ENCODE assay signal across 1 cellular context in genomic region chr3:42502429-42503250, GRCh38.
TF ChIP-seq lines count a peak whose summit lies in the region.

A gene with protein sequence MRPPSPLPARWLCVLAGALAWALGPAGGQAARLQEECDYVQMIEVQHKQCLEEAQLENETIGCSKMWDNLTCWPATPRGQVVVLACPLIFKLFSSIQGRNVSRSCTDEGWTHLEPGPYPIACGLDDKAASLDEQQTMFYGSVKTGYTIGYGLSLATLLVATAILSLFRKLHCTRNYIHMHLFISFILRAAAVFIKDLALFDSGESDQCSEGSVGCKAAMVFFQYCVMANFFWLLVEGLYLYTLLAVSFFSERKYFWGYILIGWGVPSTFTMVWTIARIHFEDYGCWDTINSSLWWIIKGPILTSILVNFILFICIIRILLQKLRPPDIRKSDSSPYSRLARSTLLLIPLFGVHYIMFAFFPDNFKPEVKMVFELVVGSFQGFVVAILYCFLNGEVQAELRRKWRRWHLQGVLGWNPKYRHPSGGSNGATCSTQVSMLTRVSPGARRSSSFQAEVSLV (plus strand): TSS chr3:42502643. CDS start chr3:42502736, 93 bp downstream.

TF ChIP-seq in HepG2, 621 proteins besides CTCF, POLR2A, EP300 and RAD21 (continued from another document):
- no peak for TF ChIP-seq ZNF318 (CRISPR knock-in tag; IDR thresholded peaks at IDR 0.05)
- TF ChIP-seq, protein P1, sequence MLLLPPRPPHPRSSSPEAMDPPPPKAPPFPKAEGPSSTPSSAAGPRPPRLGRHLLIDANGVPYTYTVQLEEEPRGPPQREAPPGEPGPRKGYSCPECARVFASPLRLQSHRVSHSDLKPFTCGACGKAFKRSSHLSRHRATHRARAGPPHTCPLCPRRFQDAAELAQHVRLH (CRISPR knock-in tag; IDR thresholded peaks at IDR 0.05; ENCODE audit: borderline replicate concordance, low read depth) = no peak
- TF ChIP-seq RAD51 (IDR thresholded peaks at IDR 0.05; ENCODE audit: borderline replicate concordance) = no peak
- TF ChIP-seq ZBTB39 (CRISPR knock-in tag; IDR thresholded peaks at IDR 0.05) = no peak
- TF ChIP-seq NBN (conservative IDR thresholded peaks at IDR 0.05) = no peak
- TF ChIP-seq, protein P2, sequence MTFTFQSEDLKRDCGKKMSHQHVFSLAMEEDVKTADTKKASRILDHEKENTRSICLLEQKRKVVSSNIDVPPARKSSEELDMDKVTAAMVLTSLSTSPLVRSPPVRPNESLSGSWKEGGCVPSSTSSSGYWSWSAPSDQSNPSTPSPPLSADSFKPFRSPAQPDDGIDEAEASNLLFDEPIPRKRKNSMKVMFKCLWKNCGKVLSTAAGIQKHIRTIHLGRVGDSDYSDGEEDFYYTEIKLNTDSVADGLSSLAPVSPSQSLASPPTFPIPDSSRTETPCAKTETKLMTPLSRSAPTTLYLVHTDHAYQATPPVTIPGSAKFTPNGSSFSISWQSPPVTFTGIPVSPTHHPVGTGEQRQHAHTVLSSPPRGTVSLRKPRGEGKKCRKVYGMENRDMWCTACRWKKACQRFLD (CRISPR knock-in tag; IDR thresholded peaks at IDR 0.05; ENCODE audit: borderline replicate concordance) = no peak
- TF ChIP-seq TFDP1 (CRISPR knock-in tag; IDR thresholded peaks at IDR 0.05; ENCODE audit: borderline replicate concordance) = peak; percentile 19; the same call in 1 of the 2 replicates
- no peak for TF ChIP-seq ZNF224 (CRISPR knock-in tag; IDR thresholded peaks at IDR 0.05)
- TF ChIP-seq ZNF253 (CRISPR knock-in tag; IDR thresholded peaks at IDR 0.05; ENCODE audit: borderline replicate concordance) = no peak
- no peak for TF ChIP-seq RFX1 (IDR thresholded peaks at IDR 0.05)
- TF ChIP-seq, protein P3, sequence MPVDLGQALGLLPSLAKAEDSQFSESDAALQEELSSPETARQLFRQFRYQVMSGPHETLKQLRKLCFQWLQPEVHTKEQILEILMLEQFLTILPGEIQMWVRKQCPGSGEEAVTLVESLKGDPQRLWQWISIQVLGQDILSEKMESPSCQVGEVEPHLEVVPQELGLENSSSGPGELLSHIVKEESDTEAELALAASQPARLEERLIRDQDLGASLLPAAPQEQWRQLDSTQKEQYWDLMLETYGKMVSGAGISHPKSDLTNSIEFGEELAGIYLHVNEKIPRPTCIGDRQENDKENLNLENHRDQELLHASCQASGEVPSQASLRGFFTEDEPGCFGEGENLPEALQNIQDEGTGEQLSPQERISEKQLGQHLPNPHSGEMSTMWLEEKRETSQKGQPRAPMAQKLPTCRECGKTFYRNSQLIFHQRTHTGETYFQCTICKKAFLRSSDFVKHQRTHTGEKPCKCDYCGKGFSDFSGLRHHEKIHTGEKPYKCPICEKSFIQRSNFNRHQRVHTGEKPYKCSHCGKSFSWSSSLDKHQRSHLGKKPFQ (CRISPR knock-in tag; IDR thresholded peaks at IDR 0.05; ENCODE audit: insufficient replicate concordance) = no peak
- TF ChIP-seq, protein P4, sequence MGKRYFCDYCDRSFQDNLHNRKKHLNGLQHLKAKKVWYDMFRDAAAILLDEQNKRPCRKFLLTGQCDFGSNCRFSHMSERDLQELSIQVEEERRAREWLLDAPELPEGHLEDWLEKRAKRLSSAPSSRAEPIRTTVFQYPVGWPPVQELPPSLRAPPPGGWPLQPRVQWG (CRISPR knock-in tag; IDR thresholded peaks at IDR 0.05; ENCODE audit: borderline replicate concordance, low read depth) = no peak
- TF ChIP-seq DNMT3B (CRISPR knock-in tag; conservative IDR thresholded peaks at IDR 0.05) = no peak
- TF ChIP-seq GABPB1 (CRISPR knock-in tag; IDR thresholded peaks at IDR 0.05) = peak; percentile 69; the same call in 1 of the 2 replicates
- peak; percentile 89 for TF ChIP-seq SP2 (CRISPR knock-in tag; IDR thresholded peaks at IDR 0.05)
